In the genomic region with DNA sequence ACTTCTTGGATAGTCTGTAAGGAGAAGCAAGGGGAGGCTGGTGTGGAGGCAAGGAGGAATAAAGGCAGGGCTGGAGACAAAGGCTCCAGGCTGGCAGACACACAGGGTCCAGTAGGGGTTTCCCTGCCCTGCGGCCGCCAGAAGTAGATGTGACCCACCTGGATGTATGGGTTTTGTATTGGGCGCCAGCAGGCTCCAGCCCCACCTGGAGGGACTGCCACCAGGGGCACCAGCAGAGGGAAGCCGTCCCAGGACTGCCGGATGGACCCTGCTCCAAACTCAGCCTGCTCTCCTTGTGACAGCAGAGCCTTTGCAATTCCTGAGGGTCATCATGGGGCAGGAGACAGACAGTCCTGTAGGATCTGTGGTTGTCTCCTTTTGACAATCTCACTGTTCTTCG, we compare ENCODE assay signal across 2 cellular contexts.
TF ChIP-seq lines count a peak whose summit lies in the region.

No MANE protein-coding gene starts in this region.

TF ChIP-seq in GM23338, 12 proteins besides CTCF, POLR2A, EP300 and RAD21:
- TF ChIP-seq CREB1 (CRISPR knock-in tag; IDR thresholded peaks at IDR 0.05; ENCODE audit: low read depth) (no peak), ZNF331 (CRISPR knock-in tag; IDR thresholded peaks at IDR 0.05; ENCODE audit: low read depth) (no peak), NANOG (IDR thresholded peaks at IDR 0.05; ENCODE audit: borderline replicate concordance) (no peak)
- TF ChIP-seq, protein P1, sequence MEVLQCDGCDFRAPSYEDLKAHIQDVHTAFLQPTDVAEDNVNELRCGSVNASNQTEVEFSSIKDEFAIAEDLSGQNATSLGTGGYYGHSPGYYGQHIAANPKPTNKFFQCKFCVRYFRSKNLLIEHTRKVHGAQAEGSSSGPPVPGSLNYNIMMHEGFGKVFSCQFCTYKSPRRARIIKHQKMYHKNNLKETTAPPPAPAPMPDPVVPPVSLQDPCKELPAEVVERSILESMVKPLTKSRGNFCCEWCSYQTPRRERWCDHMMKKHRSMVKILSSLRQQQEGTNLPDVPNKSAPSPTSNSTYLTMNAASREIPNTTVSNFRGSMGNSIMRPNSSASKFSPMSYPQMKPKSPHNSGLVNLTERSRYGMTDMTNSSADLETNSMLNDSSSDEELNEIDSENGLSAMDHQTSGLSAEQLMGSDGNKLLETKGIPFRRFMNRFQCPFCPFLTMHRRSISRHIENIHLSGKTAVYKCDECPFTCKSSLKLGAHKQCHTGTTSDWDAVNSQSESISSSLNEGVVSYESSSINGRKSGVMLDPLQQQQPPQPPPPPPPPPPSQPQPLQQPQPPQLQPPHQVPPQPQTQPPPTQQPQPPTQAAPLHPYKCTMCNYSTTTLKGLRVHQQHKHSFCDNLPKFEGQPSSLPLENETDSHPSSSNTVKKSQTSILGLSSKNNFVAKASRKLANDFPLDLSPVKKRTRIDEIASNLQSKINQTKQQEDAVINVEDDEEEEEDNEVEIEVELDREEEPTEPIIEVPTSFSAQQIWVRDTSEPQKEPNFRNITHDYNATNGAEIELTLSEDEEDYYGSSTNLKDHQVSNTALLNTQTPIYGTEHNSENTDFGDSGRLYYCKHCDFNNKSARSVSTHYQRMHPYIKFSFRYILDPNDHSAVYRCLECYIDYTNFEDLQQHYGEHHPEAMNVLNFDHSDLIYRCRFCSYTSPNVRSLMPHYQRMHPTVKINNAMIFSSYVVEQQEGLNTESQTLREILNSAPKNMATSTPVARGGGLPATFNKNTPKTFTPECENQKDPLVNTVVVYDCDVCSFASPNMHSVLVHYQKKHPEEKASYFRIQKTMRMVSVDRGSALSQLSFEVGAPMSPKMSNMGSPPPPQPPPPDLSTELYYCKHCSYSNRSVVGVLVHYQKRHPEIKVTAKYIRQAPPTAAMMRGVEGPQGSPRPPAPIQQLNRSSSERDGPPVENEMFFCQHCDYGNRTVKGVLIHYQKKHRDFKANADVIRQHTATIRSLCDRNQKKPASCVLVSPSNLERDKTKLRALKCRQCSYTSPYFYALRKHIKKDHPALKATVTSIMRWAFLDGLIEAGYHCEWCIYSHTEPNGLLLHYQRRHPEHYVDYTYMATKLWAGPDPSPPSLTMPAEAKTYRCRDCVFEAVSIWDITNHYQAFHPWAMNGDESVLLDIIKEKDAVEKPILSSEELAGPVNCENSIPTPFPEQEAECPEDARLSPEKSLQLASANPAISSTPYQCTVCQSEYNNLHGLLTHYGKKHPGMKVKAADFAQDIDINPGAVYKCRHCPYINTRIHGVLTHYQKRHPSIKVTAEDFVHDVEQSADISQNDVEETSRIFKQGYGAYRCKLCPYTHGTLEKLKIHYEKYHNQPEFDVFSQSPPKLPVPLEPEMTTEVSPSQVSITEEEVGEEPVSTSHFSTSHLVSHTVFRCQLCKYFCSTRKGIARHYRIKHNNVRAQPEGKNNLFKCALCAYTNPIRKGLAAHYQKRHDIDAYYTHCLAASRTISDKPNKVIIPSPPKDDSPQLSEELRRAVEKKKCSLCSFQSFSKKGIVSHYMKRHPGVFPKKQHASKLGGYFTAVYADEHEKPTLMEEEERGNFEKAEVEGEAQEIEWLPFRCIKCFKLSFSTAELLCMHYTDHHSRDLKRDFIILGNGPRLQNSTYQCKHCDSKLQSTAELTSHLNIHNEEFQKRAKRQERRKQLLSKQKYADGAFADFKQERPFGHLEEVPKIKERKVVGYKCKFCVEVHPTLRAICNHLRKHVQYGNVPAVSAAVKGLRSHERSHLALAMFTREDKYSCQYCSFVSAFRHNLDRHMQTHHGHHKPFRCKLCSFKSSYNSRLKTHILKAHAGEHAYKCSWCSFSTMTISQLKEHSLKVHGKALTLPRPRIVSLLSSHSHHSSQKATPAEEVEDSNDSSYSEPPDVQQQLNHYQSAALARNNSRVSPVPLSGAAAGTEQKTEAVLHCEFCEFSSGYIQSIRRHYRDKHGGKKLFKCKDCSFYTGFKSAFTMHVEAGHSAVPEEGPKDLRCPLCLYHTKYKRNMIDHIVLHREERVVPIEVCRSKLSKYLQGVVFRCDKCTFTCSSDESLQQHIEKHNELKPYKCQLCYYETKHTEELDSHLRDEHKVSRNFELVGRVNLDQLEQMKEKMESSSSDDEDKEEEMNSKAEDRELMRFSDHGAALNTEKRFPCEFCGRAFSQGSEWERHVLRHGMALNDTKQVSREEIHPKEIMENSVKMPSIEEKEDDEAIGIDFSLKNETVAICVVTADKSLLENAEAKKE (CRISPR knock-in tag; IDR thresholded peaks at IDR 0.05) = no peak
- TF ChIP-seq, protein P2, sequence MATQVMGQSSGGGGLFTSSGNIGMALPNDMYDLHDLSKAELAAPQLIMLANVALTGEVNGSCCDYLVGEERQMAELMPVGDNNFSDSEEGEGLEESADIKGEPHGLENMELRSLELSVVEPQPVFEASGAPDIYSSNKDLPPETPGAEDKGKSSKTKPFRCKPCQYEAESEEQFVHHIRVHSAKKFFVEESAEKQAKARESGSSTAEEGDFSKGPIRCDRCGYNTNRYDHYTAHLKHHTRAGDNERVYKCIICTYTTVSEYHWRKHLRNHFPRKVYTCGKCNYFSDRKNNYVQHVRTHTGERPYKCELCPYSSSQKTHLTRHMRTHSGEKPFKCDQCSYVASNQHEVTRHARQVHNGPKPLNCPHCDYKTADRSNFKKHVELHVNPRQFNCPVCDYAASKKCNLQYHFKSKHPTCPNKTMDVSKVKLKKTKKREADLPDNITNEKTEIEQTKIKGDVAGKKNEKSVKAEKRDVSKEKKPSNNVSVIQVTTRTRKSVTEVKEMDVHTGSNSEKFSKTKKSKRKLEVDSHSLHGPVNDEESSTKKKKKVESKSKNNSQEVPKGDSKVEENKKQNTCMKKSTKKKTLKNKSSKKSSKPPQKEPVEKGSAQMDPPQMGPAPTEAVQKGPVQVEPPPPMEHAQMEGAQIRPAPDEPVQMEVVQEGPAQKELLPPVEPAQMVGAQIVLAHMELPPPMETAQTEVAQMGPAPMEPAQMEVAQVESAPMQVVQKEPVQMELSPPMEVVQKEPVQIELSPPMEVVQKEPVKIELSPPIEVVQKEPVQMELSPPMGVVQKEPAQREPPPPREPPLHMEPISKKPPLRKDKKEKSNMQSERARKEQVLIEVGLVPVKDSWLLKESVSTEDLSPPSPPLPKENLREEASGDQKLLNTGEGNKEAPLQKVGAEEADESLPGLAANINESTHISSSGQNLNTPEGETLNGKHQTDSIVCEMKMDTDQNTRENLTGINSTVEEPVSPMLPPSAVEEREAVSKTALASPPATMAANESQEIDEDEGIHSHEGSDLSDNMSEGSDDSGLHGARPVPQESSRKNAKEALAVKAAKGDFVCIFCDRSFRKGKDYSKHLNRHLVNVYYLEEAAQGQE (IDR thresholded peaks at IDR 0.05; ENCODE audit: unreplicated experiment) = no peak

TF ChIP-seq in HepG2, 621 proteins besides CTCF, POLR2A, EP300 and RAD21:
- TF ChIP-seq RBM22 (optimal IDR thresholded peaks at IDR 0.05; ENCODE audit: low read length) (peak; percentile 27), ZC3H13 (CRISPR knock-in tag; IDR thresholded peaks at IDR 0.05) (0 out of 2 replicates have a peak, but pooled peaks have one; percentile 16), ELF4 (CRISPR knock-in tag; IDR thresholded peaks at IDR 0.05; ENCODE audit: borderline replicate concordance) (no peak), SPEN (CRISPR knock-in tag; IDR thresholded peaks at IDR 0.05; ENCODE audit: low read depth) (peak; percentile 27; the same call in 1 of the 2 replicates), ZNF232 (CRISPR knock-in tag; IDR thresholded peaks at IDR 0.05; ENCODE audit: borderline replicate concordance) (peak; percentile 35; the same call in 1 of the 2 replicates), BRCA1 (CRISPR knock-in tag; IDR thresholded peaks at IDR 0.05) (0 out of 2 replicates have a peak, but pooled peaks have one; percentile 45), ZNF878 (CRISPR knock-in tag; IDR thresholded peaks at IDR 0.05) (no peak), ZFX (CRISPR knock-in tag; IDR thresholded peaks at IDR 0.05; ENCODE audit: low read depth) (no peak), POLR2AphosphoS5 (IDR thresholded peaks at IDR 0.05; ENCODE audit: low read depth, low read length) (peak; percentile 47; the same call in 1 of the 2 replicates), AGO2 (optimal IDR thresholded peaks at IDR 0.05; ENCODE audit: low read depth, low read length) (peak; percentile 89), POLR2G (IDR thresholded peaks at IDR 0.05; ENCODE audit: low read depth, low read length) (peak; percentile 46; the same call in 1 of the 2 replicates), ZFP37 (CRISPR knock-in tag; IDR thresholded peaks at IDR 0.05; ENCODE audit: borderline replicate concordance) (0 out of 2 replicates have a peak, but pooled peaks have one; percentile 18)
TF ChIP-seq in HepG2: peak in this region for 9.
